In genomic region chr18:79717555-79718074, GRCh38 we compare ENCODE assay signal across 23 cellular contexts. TPM values are rescaled to one million over a fixed set of nuclear protein-coding genes. Genes with fewer than 3 reads are reported as not detected.
DNase-seq lines count a peak whose midpoint lies in the region; ATAC-seq, FAIRE-seq and TF ChIP-seq lines count a peak whose summit lies in the region.
"Had no signal": no experiment of that assay in that cellular context is flagged by ENCODE, and none has a peak within 500 bp of the region (broad histone marks: within the 10 kb centered on the region; RNA-seq: fewer than 3 reads in every experiment).

No MANE protein-coding gene starts in this region.

- no peak overlapping the region for H3K23ac ChIP-seq in neuronal stem cell (ENCODE audit: low read depth, low read length, poor library complexity)

- H3K79me1 ChIP-seq in neuronal stem cell (ENCODE audit: low read depth, low read length) = peaks cover 4% of the 10 kb centered on the region

- H3K4me3 Mint-ChIP-seq in endothelial cell (ENCODE audit: unreplicated experiment) (no peak overlapping the region), nephron progenitor cell (no peak overlapping the region)
- H3K4me3 Mint-ChIP-seq: CD4-positive, alpha-beta T cell; GM23338 had no signal

- H3K36me3 ChIP-seq in neuronal stem cell (replicated peaks in 1 of 2; ENCODE audit: control insufficient read depth in 2 of 2, insufficient read depth in 2 of 2, low read length in 2 of 2) (peaks cover 35 to 85% of the 10 kb centered on the region in 2 donors), aorta (ENCODE audit: control insufficient read depth in 1 of 2, insufficient read depth in 2 of 2, low read length in 1 of 2) (peaks cover 5 to 10% of the 10 kb centered on the region in 2 donors)

- no peak for FAIRE-seq in frontal cortex (lab: Jason Lieb, UNC)
- FAIRE-seq: A549, GM12878, GM19239, H54 had no signal

- no peak overlapping the region for H3K4me3 ChIP-seq in neuronal stem cell (ENCODE audit: low read length in 2 of 2)
- H3K4me3 ChIP-seq in aorta (ENCODE audit: low read length in 2 of 2) = no peak overlapping the region
- H3K4me3 ChIP-seq: A549, GM12878, GM23338 had no signal

- H2BK120ac ChIP-seq in neuronal stem cell (ENCODE audit: low read depth, low read length) = no peak overlapping the region

- H2BK12ac ChIP-seq in neuronal stem cell (ENCODE audit: low read length) = no peak overlapping the region

- H3K4ac ChIP-seq in neuronal stem cell (ENCODE audit: low read length) = no peak overlapping the region

- H3K4me2 ChIP-seq in neuronal stem cell (ENCODE audit: insufficient read depth, low read length, poor library complexity, severe bottlenecking) = no peak overlapping the region
- H3K4me2 ChIP-seq: A549, GM23338 had no signal

- H4K91ac ChIP-seq in neuronal stem cell (ENCODE audit: low read depth, low read length, poor library complexity) = no peak overlapping the region

- intact Hi-C loops in Right ventricle myocardium superior (cut with DNase I) (no loop called here), Right ventricle myocardium inferior (cut with DNase I) (no loop called here), aorta (cut with DNase I) (no loop called here)

- no CpG with 5 or more reads among the region's 29 CpGs for WGBS in neuronal stem cell (ENCODE audit: extremely low coverage in 2 of 2, insufficient read length in 2 of 2, insufficient replicate concordance in 1 of 2), 2 donors
- 96% methylated on average over 28 to 29 of the region's 29 CpGs for WGBS in aorta, 2 donors

- DNase-seq in Right ventricle myocardium superior (peak; percentile 29), Right ventricle myocardium inferior (ENCODE audit: missing footprints) (no peak), endothelial cell (ENCODE audit: low spot score) (no peak), neuronal stem cell (ENCODE audit: low spot score) (no peak), aorta (no peak), nephron progenitor cell (no peak), DMS79 treated with DMSO at 0.1 percent for 48 hours (lab: John Stamatoyannopoulos, UW) (no peak), frontal cortex (ENCODE audit: low spot score in 2 of 2) (no peak)
- DNase-seq: AML-193; Caco-2; CD4-positive, alpha-beta T cell; DMS153; DND-41; EL; HCEC 1CT had no signal

- H2BK15ac ChIP-seq in neuronal stem cell (ENCODE audit: low read length) = no peak overlapping the region

- peak overlapping the region; percentile 71 for H2BK5ac ChIP-seq in neuronal stem cell (ENCODE audit: low read length)

- H2AK5ac ChIP-seq in neuronal stem cell (ENCODE audit: low read depth, low read length) = no peak overlapping the region

- H4K8ac ChIP-seq in neuronal stem cell (ENCODE audit: low read depth, low read length) = no peak overlapping the region

- H3K27ac Mint-ChIP-seq in endothelial cell (ENCODE audit: unreplicated experiment) (peak overlapping the region; percentile 18), nephron progenitor cell (no peak overlapping the region)
- H3K27ac Mint-ChIP-seq: CD4-positive, alpha-beta T cell; GM23338 had no signal

- H3K18ac ChIP-seq in neuronal stem cell (ENCODE audit: low read length) = no peak overlapping the region

- no peak for TF ChIP-seq CTCF in endothelial cell (IDR thresholded peaks at IDR 0.05; ENCODE audit: unreplicated experiment)
- TF ChIP-seq CTCF in nephron progenitor cell (IDR thresholded peaks at IDR 0.05) = no peak

- peaks cover 14% of the 10 kb centered on the region for H3K27me3 Mint-ChIP-seq in endothelial cell (ENCODE audit: unreplicated experiment)
- no peaks in the 10 kb centered on the region for H3K27me3 Mint-ChIP-seq in nephron progenitor cell (ENCODE audit: low read depth, poor library complexity)
- H3K27me3 Mint-ChIP-seq: CD4-positive, alpha-beta T cell had no signal

- H3K4me1 ChIP-seq in neuronal stem cell (ENCODE audit: control insufficient read depth in 2 of 2, insufficient read depth in 1 of 2, low read depth in 1 of 2, low read length in 2 of 2) = no peaks in the 10 kb centered on the region
- H3K4me1 ChIP-seq in aorta (ENCODE audit: control insufficient read depth in 1 of 2, insufficient read depth in 2 of 2, low read length in 2 of 2) = no peaks in the 10 kb centered on the region
- H3K4me1 ChIP-seq: A549, Caco-2 had no signal

- H3K9me3 Mint-ChIP-seq in endothelial cell (ENCODE audit: unreplicated experiment) (no peaks in the 10 kb centered on the region), nephron progenitor cell (peaks cover 3% of the 10 kb centered on the region)
- H3K9me3 Mint-ChIP-seq: CD4-positive, alpha-beta T cell; GM23338 had no signal

- no peak overlapping the region for H3K9ac ChIP-seq in neuronal stem cell (ENCODE audit: low read depth, low read length, poor library complexity)

- H3K36me3 Mint-ChIP-seq in endothelial cell (ENCODE audit: low read depth, unreplicated experiment) (peaks cover 44% of the 10 kb centered on the region), nephron progenitor cell (ENCODE audit: low read depth) (peaks cover 43% of the 10 kb centered on the region)

- H3K27me3 ChIP-seq in neuronal stem cell (ENCODE audit: control insufficient read depth in 3 of 3, insufficient read depth in 3 of 3, low read depth in 1 of 3, low read length in 3 of 3) (no peaks in the 10 kb centered on the region), aorta (ENCODE audit: control insufficient read depth in 1 of 2, insufficient read depth in 2 of 2, low read length in 1 of 2) (no peaks in the 10 kb centered on the region)

- ATAC-seq in Right ventricle myocardium superior (ENCODE audit: poor library complexity) (no peak), Right ventricle myocardium inferior (no peak), aorta (ENCODE audit: low FRiP score) (peak; percentile 31)
- ATAC-seq: GM12878, GM23338 had no signal

- H3K9me3 ChIP-seq in neuronal stem cell (replicated peaks in 1 of 2; ENCODE audit: control insufficient read depth in 2 of 2, insufficient read depth in 1 of 2, low read depth in 1 of 2, low read length in 2 of 2) (no peaks in the 10 kb centered on the region), aorta (ENCODE audit: control insufficient read depth, low read length) (no peaks in the 10 kb centered on the region)
- H3K9me3 ChIP-seq: A549, Caco-2 had no signal

- H3K27ac ChIP-seq in neuronal stem cell (replicated peaks; ENCODE audit: low read length) = no peak overlapping the region
- H3K27ac ChIP-seq in aorta (ENCODE audit: low read depth in 1 of 2, low read length in 2 of 2) = no peak overlapping the region
- H3K27ac ChIP-seq: 22Rv1, A549, C4-2B, HL-60 had no signal

- no peak overlapping the region for H2AFZ ChIP-seq in neuronal stem cell (ENCODE audit: low read length)
- H2AFZ ChIP-seq: GM23338 had no signal

- no peak overlapping the region for H3K14ac ChIP-seq in neuronal stem cell (ENCODE audit: low read length)

- H3K4me1 Mint-ChIP-seq in endothelial cell (ENCODE audit: unreplicated experiment) (peaks cover 4% of the 10 kb centered on the region), nephron progenitor cell (peaks cover 8% of the 10 kb centered on the region)
- H3K4me1 Mint-ChIP-seq: GM23338 had no signal

RNA-seq across cellular contexts. Expression of gene CTDP1, which starts 38.0 kb away (rescaled TPM):
- total RNA-seq in Right ventricle myocardium superior = 8.7 TPM
- total RNA-seq in Right ventricle myocardium inferior = 8.4 TPM
- total RNA-seq in endothelial cell (ENCODE audit: unreplicated experiment) = 34.2 TPM
- 10.5 TPM for polyA plus RNA-seq in neuronal stem cell (2013, experiment 1 of 2)
- 11.0 TPM for polyA plus RNA-seq in neuronal stem cell (2013, experiment 2 of 2)
- 10 to 100 TPM; 18.5 to 19.8 TPM for total RNA-seq in aorta
- 10 to 100 TPM in 1 of 2 donors, 1 to 10 TPM in 1; 7.0 to 14.9 TPM for polyA plus RNA-seq in aorta
- total RNA-seq in frontal cortex = 16.7 TPM
